Comparison of ENCODE assay signal across 16 cellular contexts in the genomic region with DNA sequence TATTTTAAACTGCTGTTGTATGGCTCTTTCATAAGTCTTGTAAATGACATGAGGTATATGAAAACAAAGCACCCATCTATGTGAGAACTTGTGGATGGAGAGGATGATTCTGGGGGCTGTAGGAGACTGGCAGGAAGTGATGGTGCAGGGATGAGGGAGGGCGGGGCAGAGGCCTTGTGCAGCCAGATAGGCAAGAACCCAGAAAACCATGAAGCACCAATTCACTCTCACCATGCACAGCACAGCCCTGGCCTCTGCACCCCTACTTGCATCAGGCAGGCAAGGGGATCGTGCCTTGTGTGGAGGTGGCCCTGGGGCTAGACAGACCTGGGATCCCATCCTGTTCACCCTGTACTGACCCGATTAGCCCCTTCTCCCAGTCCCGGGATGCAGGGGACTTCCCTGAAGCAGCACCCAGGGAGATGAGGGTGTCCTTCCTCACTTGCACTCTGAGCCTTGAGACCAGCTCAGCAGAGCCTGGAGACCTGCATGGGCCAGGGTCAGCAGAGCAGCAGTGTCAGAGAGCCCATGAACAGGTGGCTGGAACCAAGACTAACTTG.
A peak's percentile ranks its signal among the peaks of the same experiment; 100 is the strongest.
DNase-seq lines count a peak whose midpoint lies in the region; ATAC-seq and TF ChIP-seq lines count a peak whose summit lies in the region.
"Had no signal": no experiment of that assay in that cellular context is flagged by ENCODE, and none has a peak within 500 bp of the region (broad histone marks: within the 10 kb centered on the region; RNA-seq: fewer than 3 reads in every experiment).

No MANE protein-coding gene starts in this region.

- H3K4me3 ChIP-seq in DND-41 (ENCODE audit: low read depth in 1 of 2, low read length in 2 of 2) (no peak overlapping the region), hepatocyte (no peak overlapping the region)
- H3K4me3 ChIP-seq: GM23248 had no signal

- H3K4me1 ChIP-seq in DND-41 (ENCODE audit: insufficient read depth, low read length): no peaks in the 10 kb centered on the region
- peaks cover 37% of the 10 kb centered on the region for H3K4me1 ChIP-seq in hepatocyte (ENCODE audit: insufficient read depth)

- no peaks in the 10 kb centered on the region for H3K27me3 ChIP-seq in DND-41 (ENCODE audit: insufficient read depth, low read length, poor library complexity)
- no peaks in the 10 kb centered on the region for H3K27me3 ChIP-seq in hepatocyte

- TF ChIP-seq CTCF in DND-41 (IDR thresholded peaks at IDR 0.05; ENCODE audit: borderline replicate concordance, extremely low read depth, low read length, poor library complexity, severe bottlenecking) (no peak), hepatocyte (IDR thresholded peaks at IDR 0.05; ENCODE audit: poor library complexity) (no peak)

- H3K9me3 ChIP-seq in DND-41 (ENCODE audit: insufficient read depth, low read length, severe bottlenecking): no peaks in the 10 kb centered on the region
- H3K9me3 ChIP-seq in hepatocyte (ENCODE audit: low read depth): no peaks in the 10 kb centered on the region

- H3K36me3 Mint-ChIP-seq in effector memory CD8-positive, alpha-beta T cell (ENCODE audit: insufficient read depth): no peaks in the 10 kb centered on the region

- peak; percentile 12 for DNase-seq in DND-41
- DNase-seq in SK-MEL-5 (ENCODE audit: low read depth, low spot score): peak; percentile 37
- no peak for DNase-seq in hepatocyte (ENCODE audit: low spot score)
- peak; percentile 49 for DNase-seq in posterior vena cava (ENCODE audit: low spot score)
- DNase-seq in amygdala (lab: John Stamatoyannopoulos, UW): no peak
- no peak for DNase-seq in effector memory CD8-positive, alpha-beta T cell
- DNase-seq: CD8-positive, alpha-beta T cell; GM23248; KG1; NCI-H1105 treated with DMSO at 0.1 percent for 48 hours; NCI-H187; NCI-H446; SHP77 had no signal

- no peak overlapping the region for H3K27ac ChIP-seq in DND-41 (ENCODE audit: low read length)
- H3K27ac ChIP-seq in hepatocyte: peak overlapping the region; percentile 86
- H3K27ac ChIP-seq: GM23248, HL-60 had no signal

- H3K9ac ChIP-seq in DND-41 (ENCODE audit: low read depth, low read length): no peak overlapping the region
- H3K9ac ChIP-seq: GM23248 had no signal

- H2AFZ ChIP-seq in DND-41 (ENCODE audit: low read depth, low read length) (no peak overlapping the region), hepatocyte (no peak overlapping the region)
- H2AFZ ChIP-seq: GM23248 had no signal

- H3K27ac Mint-ChIP-seq in effector memory CD8-positive, alpha-beta T cell: no peak overlapping the region
- H3K27ac Mint-ChIP-seq: B cell; CD8-positive, alpha-beta T cell had no signal

- in situ Hi-C loops in SK-MEL-5 (cut with HindIII; ENCODE audit: low pct_unique_long_range_greater_than_20kb, low sequenced_read_pairs): no loop called here

- no peaks in the 10 kb centered on the region for H3K79me2 ChIP-seq in DND-41 (ENCODE audit: insufficient read depth, low read length)
- peaks cover 16% of the 10 kb centered on the region for H3K79me2 ChIP-seq in hepatocyte

- H3K9me3 Mint-ChIP-seq in effector memory CD8-positive, alpha-beta T cell: no peaks in the 10 kb centered on the region
- H3K9me3 Mint-ChIP-seq: CD8-positive, alpha-beta T cell had no signal

- TF ChIP-seq POLR2A in GM18505 (IDR thresholded peaks at IDR 0.05; ENCODE audit: borderline replicate concordance, extremely low read depth, insufficient read depth, insufficient read length): no peak

- intact Hi-C loops in posterior vena cava (cut with DNase I): no loop called here

- peaks cover 0 to 7% of the 10 kb centered on the region in 2 donors for H3K27me3 Mint-ChIP-seq in effector memory CD8-positive, alpha-beta T cell
- H3K27me3 Mint-ChIP-seq: B cell had no signal

- H3K36me3 ChIP-seq in DND-41 (ENCODE audit: insufficient read depth, low read length) (no peaks in the 10 kb centered on the region), hepatocyte (replicated peaks; ENCODE audit: insufficient read depth, low read depth) (no peaks in the 10 kb centered on the region)

- no peak overlapping the region for H3K4me3 Mint-ChIP-seq in effector memory CD8-positive, alpha-beta T cell
- H3K4me3 Mint-ChIP-seq: B cell; CD8-positive, alpha-beta T cell had no signal

- WGBS in hepatocyte (ENCODE audit: low lambda C conversion rate, missing lambda C conversion rate): 99% methylated on average over 4 of the region's 4 CpGs

- H3K4me2 ChIP-seq in DND-41 (ENCODE audit: insufficient read depth, low read length) (no peak overlapping the region), hepatocyte (peak overlapping the region; percentile 73)

- H3K9me2 ChIP-seq in hepatocyte (replicated peaks; ENCODE audit: insufficient read depth): no peaks in the 10 kb centered on the region

- no peaks in the 10 kb centered on the region for H3K4me1 Mint-ChIP-seq in effector memory CD8-positive, alpha-beta T cell (ENCODE audit: low read depth in 2 of 2)
- H3K4me1 Mint-ChIP-seq: B cell had no signal

- no peak for ATAC-seq in DND-41 (ENCODE audit: insufficient read depth, low read depth)
- ATAC-seq in GM18505 (IDR thresholded peaks at IDR 0.05; ENCODE audit: unreplicated experiment): no peak
- no peak for ATAC-seq in effector memory CD8-positive, alpha-beta T cell (replicated peaks)
- ATAC-seq: CD8-positive, alpha-beta T cell had no signal

- H4K20me1 ChIP-seq in DND-41 (ENCODE audit: insufficient read depth, low read length): 0 out of 2 replicates have a peak, but pooled peaks cover 3% of the 10 kb centered on the region
- no peaks in the 10 kb centered on the region for H4K20me1 ChIP-seq in hepatocyte (ENCODE audit: insufficient read depth, poor library complexity, severe bottlenecking)

Comparison
In these comparisons a context has a peak if more than half of its experiments do, and no peak if none do; other contexts are left out.
1. DNase-seq: peak in DND-41 (single experiment), SK-MEL-5 (single experiment) and posterior vena cava (single experiment); none in hepatocyte (single experiment), amygdala (0 of 56) and effector memory CD8-positive, alpha-beta T cell (0 of 3).